In the genomic region with DNA sequence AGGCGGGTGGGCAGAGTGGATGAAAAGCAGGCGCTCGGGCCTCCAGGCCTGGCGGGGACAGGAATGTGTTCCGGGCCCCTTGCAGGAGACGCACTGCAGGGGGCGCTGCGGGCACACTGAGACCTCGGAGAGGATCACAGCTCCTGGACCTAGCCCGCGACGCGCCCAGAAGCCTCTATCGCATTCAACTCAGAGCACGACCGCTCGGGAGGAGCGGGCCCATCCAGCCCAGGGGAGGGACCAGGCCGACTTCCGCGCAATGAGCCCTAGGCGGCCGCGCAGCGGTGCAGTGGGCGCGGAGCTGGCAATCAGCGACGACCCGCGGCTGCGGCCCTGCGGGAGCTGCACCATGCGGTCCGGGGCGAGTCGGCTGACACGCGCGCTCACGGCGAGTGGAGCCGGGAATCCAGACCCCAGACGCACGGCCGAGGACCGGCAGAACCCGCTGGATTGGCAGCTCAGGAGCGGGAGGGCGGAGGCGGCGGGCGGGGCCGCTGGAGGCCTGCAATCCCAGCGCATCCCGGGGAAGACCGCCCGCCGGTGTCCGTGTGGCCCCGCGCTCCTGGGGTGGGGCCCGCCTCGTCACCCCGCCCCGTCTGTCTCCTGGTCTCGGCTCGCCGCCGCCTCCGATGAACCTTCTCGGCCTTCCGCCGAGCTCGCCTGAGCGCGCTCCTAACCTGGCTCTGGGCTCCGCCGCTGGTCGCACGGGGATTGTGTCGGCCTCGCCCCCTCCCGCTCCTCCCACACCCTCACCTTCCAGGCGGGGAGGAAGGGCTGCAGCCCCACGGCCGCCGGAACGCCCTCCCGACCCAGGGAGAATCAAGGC, we compare ENCODE assay signal across 8 cellular contexts. TPM values are rescaled to one million over a fixed set of nuclear protein-coding genes. Genes with fewer than 3 reads are reported as not detected.
A peak's percentile ranks its signal among the peaks of the same experiment; 100 is the strongest.
DNase-seq lines count a peak whose midpoint lies in the region; ATAC-seq and TF ChIP-seq lines count a peak whose summit lies in the region.

No MANE protein-coding gene starts in this region.

- no peak overlapping the region for H2BK5ac ChIP-seq in H9 (ENCODE audit: insufficient read length, low read length)

- H3K27me3 ChIP-seq in H9 (ENCODE audit: insufficient read depth, low read length), result peaks cover 19% of the 10 kb centered on the region; the same call in 1 of the 2 replicates
- no peaks in the 10 kb centered on the region for H3K27me3 ChIP-seq in Loucy (ENCODE audit: insufficient read depth, low read length, poor library complexity, severe bottlenecking)
- H3K27me3 ChIP-seq in RWPE2 (ENCODE audit: insufficient read depth, poor library complexity, severe bottlenecking), result no peaks in the 10 kb centered on the region
- H3K27me3 ChIP-seq in neural cell (ENCODE audit: insufficient read depth, low read depth, low read length), result peaks cover 35% of the 10 kb centered on the region

- peak; percentile 85 for TF ChIP-seq RAD21 in neural cell (conservative IDR thresholded peaks at IDR 0.05)

- H2AFZ ChIP-seq in H9 (ENCODE audit: low read length), result no peak overlapping the region
- H2AFZ ChIP-seq in Loucy (ENCODE audit: low read length), result peak overlapping the region; percentile 93
- H2AFZ ChIP-seq in neural cell (ENCODE audit: low read depth, low read length), result peak overlapping the region; percentile 79

- no peak overlapping the region for H2BK15ac ChIP-seq in H9 (ENCODE audit: low read depth, low read length)

- peak; percentile 97 for TF ChIP-seq CTCF in H9 (conservative IDR thresholded peaks at IDR 0.05)
- TF ChIP-seq CTCF in Loucy (conservative IDR thresholded peaks at IDR 0.05; ENCODE audit: low read length), result peak; percentile 75
- peak; percentile 93 for TF ChIP-seq CTCF in RWPE2 (IDR thresholded peaks at IDR 0.05; ENCODE audit: poor library complexity, severe bottlenecking)
- peak; percentile 92 for TF ChIP-seq CTCF in fibroblast of villous mesenchyme (IDR thresholded peaks at IDR 0.05; ENCODE audit: insufficient read depth, low read depth, low read length)
- peak; percentile 97 for TF ChIP-seq CTCF in neural cell (IDR thresholded peaks at IDR 0.05; ENCODE audit: poor library complexity, severe bottlenecking)

- peak; percentile 19 for TF ChIP-seq EP300 in neural cell (conservative IDR thresholded peaks at IDR 0.05; ENCODE audit: poor library complexity, severe bottlenecking)

- no peak overlapping the region for H3K27ac Mint-ChIP-seq in H9
- H3K27ac Mint-ChIP-seq in stimulated activated naive CD8-positive, alpha-beta T cell treated with anti-CD3 and anti-CD28 coated beads, Interleukin-15, amount 100 ng/mL, for 72 hours, result peak overlapping the region; percentile 95

- peak overlapping the region; percentile 75 to 82 for H3K4me3 Mint-ChIP-seq in H9
- H3K4me3 Mint-ChIP-seq in stimulated activated naive CD8-positive, alpha-beta T cell treated with anti-CD3 and anti-CD28 coated beads, Interleukin-15, amount 100 ng/mL, for 72 hours, result peak overlapping the region; percentile 85 to 92

- H3K14ac ChIP-seq in H9 (ENCODE audit: insufficient read depth, low read length), result no peak overlapping the region; the same call in 1 of the 2 replicates

- peaks cover 0 to 5% of the 10 kb centered on the region in 2 experiments; a peak in 3 of 5 replicates for H3K9me3 Mint-ChIP-seq in H9
- no peaks in the 10 kb centered on the region for H3K9me3 Mint-ChIP-seq in stimulated activated naive CD8-positive, alpha-beta T cell treated with anti-CD3 and anti-CD28 coated beads, Interleukin-15, amount 100 ng/mL, for 72 hours

- H3K9ac ChIP-seq in H9 (ENCODE audit: extremely low read depth, insufficient read length, low read length) (no peak overlapping the region), Loucy (ENCODE audit: low read depth, low read length, poor library complexity, severe bottlenecking) (peak overlapping the region; percentile 80), neural cell (ENCODE audit: low read length) (peak overlapping the region; percentile 75)

- H3K18ac ChIP-seq in H9 (ENCODE audit: insufficient read length, low read depth, low read length), result no peak overlapping the region

- H3K36me3 Mint-ChIP-seq in H9 (ENCODE audit: insufficient read depth in 1 of 3, low read depth in 3 of 3), result peaks cover 0 to 1% (median 0%) of the 10 kb centered on the region in 3 experiments; a peak in 2 of 7 replicates

- no peak overlapping the region for H4K8ac ChIP-seq in H9 (replicated peaks; ENCODE audit: insufficient read length, low read depth, low read length)

- H3K79me2 ChIP-seq in H9 (ENCODE audit: insufficient read depth, low read length) (no peaks in the 10 kb centered on the region), Loucy (ENCODE audit: insufficient read depth, low read length) (no peaks in the 10 kb centered on the region), neural cell (replicated peaks; ENCODE audit: insufficient read depth, low read length) (no peaks in the 10 kb centered on the region)

- H2BK20ac ChIP-seq in H9 (ENCODE audit: low read depth, low read length, poor library complexity, severe bottlenecking), result no peak overlapping the region

- H3K9me3 ChIP-seq in H9 (ENCODE audit: control insufficient read depth, low read depth, low read length) (no peaks in the 10 kb centered on the region), Loucy (ENCODE audit: insufficient read depth, low read depth, low read length) (no peaks in the 10 kb centered on the region), RWPE2 (ENCODE audit: severe bottlenecking) (no peaks in the 10 kb centered on the region), neural cell (ENCODE audit: low read length) (no peaks in the 10 kb centered on the region)

- H3K23ac ChIP-seq in H9 (ENCODE audit: insufficient read length, low read depth, low read length), result no peak overlapping the region

- no peak overlapping the region for H4K91ac ChIP-seq in H9 (ENCODE audit: insufficient read length, low read depth, low read length)

- H3F3A ChIP-seq in Loucy (ENCODE audit: low read depth) (no peaks in the 10 kb centered on the region), neural cell (ENCODE audit: insufficient read depth, low read length, poor library complexity, severe bottlenecking) (peaks cover 8% of the 10 kb centered on the region)

- H3K4me3 ChIP-seq in Loucy (ENCODE audit: low read length, poor library complexity, severe bottlenecking), result peak overlapping the region; percentile 77
- H3K4me3 ChIP-seq in RWPE2 (ENCODE audit: severe bottlenecking), result peak overlapping the region; percentile 53
- peak overlapping the region; percentile 68 for H3K4me3 ChIP-seq in fibroblast of villous mesenchyme (ENCODE audit: low read depth, low read length)
- H3K4me3 ChIP-seq in neural cell (ENCODE audit: low read length), result peak overlapping the region; percentile 97

- no peak overlapping the region for H3K56ac ChIP-seq in H9 (ENCODE audit: insufficient read length, low read depth, low read length)

- no CpG with 5 or more reads among the region's 90 CpGs for WGBS in H9 (ENCODE audit: extremely low coverage, insufficient read length, low lambda C conversion rate)

- H4K20me1 ChIP-seq in H9 (ENCODE audit: control insufficient read depth, insufficient read depth, insufficient read length) (no peaks in the 10 kb centered on the region), Loucy (ENCODE audit: insufficient read depth, low read length, poor library complexity, severe bottlenecking) (no peaks in the 10 kb centered on the region), neural cell (ENCODE audit: insufficient read depth) (no peaks in the 10 kb centered on the region)

- peaks cover 70% of the 10 kb centered on the region for H3K27me3 Mint-ChIP-seq in H9 (ENCODE audit: low read depth)
- peaks cover 7% of the 10 kb centered on the region for H3K27me3 Mint-ChIP-seq in stimulated activated naive CD8-positive, alpha-beta T cell treated with anti-CD3 and anti-CD28 coated beads, Interleukin-15, amount 100 ng/mL, for 72 hours

- no peak overlapping the region for H2BK12ac ChIP-seq in H9 (ENCODE audit: insufficient read length, low read depth, low read length)

- H2AK5ac ChIP-seq in H9 (ENCODE audit: insufficient read length, low read length), result no peak overlapping the region

- H3K4ac ChIP-seq in H9 (ENCODE audit: low read depth, low read length), result no peak overlapping the region

- no peak overlapping the region for H3T11ph ChIP-seq in H9 (ENCODE audit: low read length)

- peak overlapping the region; percentile 39 for H3K4me2 ChIP-seq in H9 (ENCODE audit: insufficient read depth, insufficient read length, low read length)
- peak overlapping the region; percentile 76 for H3K4me2 ChIP-seq in Loucy (ENCODE audit: low read depth, low read length, poor library complexity, severe bottlenecking)
- H3K4me2 ChIP-seq in neural cell (ENCODE audit: low read length), result peak overlapping the region; percentile 78

- H3K4me1 ChIP-seq in H9 (ENCODE audit: insufficient read depth, low read length) (peaks cover 6% of the 10 kb centered on the region; the same call in 1 of the 2 replicates), Loucy (ENCODE audit: insufficient read depth, low read length, poor library complexity, severe bottlenecking) (peaks cover 3% of the 10 kb centered on the region), RWPE2 (ENCODE audit: insufficient read depth, poor library complexity, severe bottlenecking) (peaks cover 3% of the 10 kb centered on the region)

- H3K36me3 ChIP-seq in Loucy (ENCODE audit: insufficient read depth, low read length) (no peaks in the 10 kb centered on the region), RWPE2 (ENCODE audit: low read depth) (no peaks in the 10 kb centered on the region), neural cell (ENCODE audit: insufficient read depth, low read length) (no peaks in the 10 kb centered on the region)

- peak; percentile 96 for ATAC-seq in RWPE2 (ENCODE audit: low read depth)
- ATAC-seq in stimulated activated naive CD8-positive, alpha-beta T cell treated with anti-CD3 and anti-CD28 coated beads, Interleukin-15, amount 100 ng/mL, for 72 hours, result peak; percentile 94

- H4K5ac ChIP-seq in H9 (ENCODE audit: insufficient read length, low read depth, low read length), result no peak overlapping the region

- H3K23me2 ChIP-seq in H9 (ENCODE audit: insufficient read length, low read depth, low read length, poor library complexity, severe bottlenecking), result peaks cover 15% of the 10 kb centered on the region

- no peak overlapping the region for H2BK120ac ChIP-seq in H9 (ENCODE audit: low read depth, low read length, poor library complexity, severe bottlenecking)

- DNase-seq in GDM1 (lab: John Stamatoyannopoulos, UW) (peak; percentile 92), H9 (peak; percentile 97), RWPE2 (ENCODE audit: low spot score) (peak; percentile 92), fibroblast of villous mesenchyme (ENCODE audit: low read depth) (peak; percentile 95)
- DNase-seq in activated effector memory CD4-positive, alpha-beta T cell treated with Interleukin-2 at 50 U/mL for 16 hours, result peak; percentile 88
- peak; percentile 94 to 96 for DNase-seq in stimulated activated naive CD8-positive, alpha-beta T cell treated with anti-CD3 and anti-CD28 coated beads, Interleukin-15, amount 100 ng/mL, for 72 hours

- no peaks in the 10 kb centered on the region for H3K79me1 ChIP-seq in H9 (ENCODE audit: insufficient read depth, low read depth, low read length, poor library complexity, severe bottlenecking)

- H3K27ac ChIP-seq in H9 (ENCODE audit: insufficient read length, low read depth, low read length) (no peak overlapping the region), RWPE2 (ENCODE audit: poor library complexity, severe bottlenecking) (peak overlapping the region; percentile 6), neural cell (ENCODE audit: low read length) (peak overlapping the region; percentile 20)

- peaks cover 22 to 23% of the 10 kb centered on the region in 2 experiments for H3K4me1 Mint-ChIP-seq in H9
- peaks cover 28% of the 10 kb centered on the region for H3K4me1 Mint-ChIP-seq in stimulated activated naive CD8-positive, alpha-beta T cell treated with anti-CD3 and anti-CD28 coated beads, Interleukin-15, amount 100 ng/mL, for 72 hours

- H3K9me2 ChIP-seq in Loucy (replicated peaks; ENCODE audit: low read depth, low read length) (no peaks in the 10 kb centered on the region), neural cell (ENCODE audit: insufficient read depth, low read length) (no peaks in the 10 kb centered on the region)

RNA-seq across cellular contexts. Expression of a gene that starts 33.5 kb away (rescaled TPM):
- total RNA-seq in H9 (2021), result 0.35 TPM in 1 of 2 replicates, not detected in the other
- under 0.01 TPM in 1 of 2 replicates, not detected in the other for total RNA-seq in fibroblast of villous mesenchyme
- 7.3 and 10.4 TPM in 2 replicates for polyA plus RNA-seq in neural cell
- polyA minus RNA-seq in neural cell, result 24.3 and 25.1 TPM in 2 replicates

Comparison
In these comparisons a context has a peak if more than half of its experiments do, and no peak if none do; other contexts are left out.
1. H3K27ac Mint-ChIP-seq: peak in stimulated activated naive CD8-positive, alpha-beta T cell treated with anti-CD3 and anti-CD28 coated beads, Interleukin-15, amount 100 ng/mL, for 72 hours (2 of 2); none in H9 (0 of 3).
2. Peak in every context shown above with its lines, with median percentiles within 50 percentile points of each other: DNase-seq, H3K4me2 ChIP-seq, CTCF ChIP-seq and H3K4me3 ChIP-seq.